In the genomic region with DNA sequence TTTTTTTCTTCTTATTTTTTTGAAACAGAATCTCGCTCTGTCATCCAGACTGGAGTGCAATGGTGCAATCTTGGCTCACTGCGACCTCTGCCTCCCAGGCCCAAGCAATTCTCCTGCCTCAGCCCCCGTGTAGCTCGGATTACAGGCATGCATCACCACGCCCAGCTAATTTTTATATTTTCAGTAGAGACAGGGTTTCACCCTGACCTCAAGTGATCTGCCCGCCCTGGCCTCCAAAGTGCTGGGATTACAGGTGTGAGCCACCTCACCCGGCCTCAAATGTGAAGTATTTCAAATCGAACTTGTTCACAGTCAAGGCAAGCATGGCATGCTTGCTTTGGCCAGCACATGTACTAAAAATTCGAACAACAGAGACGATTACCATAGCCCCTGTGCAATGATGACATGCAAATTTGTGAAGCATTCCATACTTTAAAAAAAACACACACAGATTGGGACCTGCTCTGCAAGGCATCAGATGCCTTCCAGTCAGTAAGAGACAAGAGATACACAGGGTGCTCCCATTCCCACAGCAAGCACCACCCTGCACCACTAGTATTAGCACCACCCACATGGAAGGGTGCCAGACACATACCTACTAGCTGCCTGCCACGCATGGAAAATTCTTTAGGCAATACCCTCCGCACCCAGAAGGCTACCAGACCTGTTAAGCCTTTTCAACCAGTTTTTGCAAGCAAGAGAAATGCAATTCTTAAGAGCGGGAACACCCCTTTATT, we compare ENCODE assay signal across 8 cellular contexts. TPM values are rescaled to one million over a fixed set of nuclear protein-coding genes. Genes with fewer than 3 reads are reported as not detected.
A peak's percentile ranks its signal among the peaks of the same experiment; 100 is the strongest.
DNase-seq lines count a peak whose midpoint lies in the region; ATAC-seq and TF ChIP-seq lines count a peak whose summit lies in the region.

No MANE protein-coding gene starts in this region.

- no peaks in the 10 kb centered on the region for H3K36me3 Mint-ChIP-seq in GM23338 (ENCODE audit: low read depth)
- peaks cover 16% of the 10 kb centered on the region for H3K36me3 Mint-ChIP-seq in activated CD8-positive, alpha-beta T cell treated with anti-CD3 and anti-CD28 coated beads for 36 hours (ENCODE audit: low read depth)

- no peak for TF ChIP-seq EP300 in sigmoid colon (IDR thresholded peaks at IDR 0.05)

- no peak for TF ChIP-seq POLR2A in sigmoid colon (IDR thresholded peaks at IDR 0.05)

- ATAC-seq in GM23338 (peak; percentile 13), Right ventricle myocardium superior (ENCODE audit: poor library complexity) (peak; percentile 46), GM21737 (IDR thresholded peaks at IDR 0.05; ENCODE audit: unreplicated experiment) (no peak)
- no peak for ATAC-seq in activated CD8-positive, alpha-beta T cell treated with anti-CD3 and anti-CD28 coated beads for 36 hours

- WGBS in sigmoid colon, 2 donors = 19 to 56% methylated on average over 13 of the region's 13 CpGs

- no peaks in the 10 kb centered on the region for H3K9me3 Mint-ChIP-seq in GM23338
- no peaks in the 10 kb centered on the region for H3K9me3 Mint-ChIP-seq in activated CD8-positive, alpha-beta T cell treated with anti-CD3 and anti-CD28 coated beads for 36 hours

- no peaks in the 10 kb centered on the region for H3K9me2 ChIP-seq in GM23338 (ENCODE audit: insufficient read depth)

- H3K27me3 ChIP-seq in ACC112 (ENCODE audit: insufficient read depth, low read length) = no peaks in the 10 kb centered on the region
- no peaks in the 10 kb centered on the region for H3K27me3 ChIP-seq in GM23338 (ENCODE audit: insufficient read depth)
- H3K27me3 ChIP-seq in sigmoid colon = no peaks in the 10 kb centered on the region

- CTCF ChIA-PET in activated CD8-positive, alpha-beta T cell treated with anti-CD3 and anti-CD28 coated beads for 36 hours (lab: Charles Lee) = no interaction called here

- H3F3A ChIP-seq in GM23338 (replicated peaks; ENCODE audit: low read depth) = 0 out of 2 replicates have a peak, but pooled peaks cover 6% of the 10 kb centered on the region

- H3K27ac ChIP-seq in ACC112 (ENCODE audit: low read depth, low read length) = peak overlapping the region; percentile 92
- H3K27ac ChIP-seq in GM23338 (ENCODE audit: low read depth) = peak overlapping the region; percentile 70
- H3K27ac ChIP-seq in sigmoid colon = peak overlapping the region; percentile 47 to 69 (median 54)

- peaks cover 16% of the 10 kb centered on the region for H3K27me3 Mint-ChIP-seq in GM23338 (ENCODE audit: insufficient read depth, low read depth, poor library complexity)
- H3K27me3 Mint-ChIP-seq in activated CD8-positive, alpha-beta T cell treated with anti-CD3 and anti-CD28 coated beads for 36 hours = no peaks in the 10 kb centered on the region

- intact Hi-C loops in activated CD8-positive, alpha-beta T cell treated with anti-CD3 and anti-CD28 coated beads for 36 hours (cut with micrococcal nuclease) = loop anchor here (5.0 kb wide), 2 partner anchors 39 to 81 kb away; no protein-coding TSS in a partner anchor
- intact Hi-C loops in Right ventricle myocardium superior (cut with DNase I) (no loop called here), sigmoid colon (cut with DNase I) (no loop called here)

- H3K4me2 ChIP-seq in GM23338 = peak overlapping the region; percentile 64

- no peak for TF ChIP-seq CTCF in GM23338 (conservative IDR thresholded peaks at IDR 0.05; ENCODE audit: low read depth in 2 of 2)
- no peak for TF ChIP-seq CTCF in activated CD8-positive, alpha-beta T cell treated with anti-CD3 and anti-CD28 coated beads for 36 hours (IDR thresholded peaks at IDR 0.05)
- TF ChIP-seq CTCF in sigmoid colon (IDR thresholded peaks at IDR 0.05) = peak in 1 of 4 experiments; percentile 19

- POLR2A ChIA-PET in activated CD8-positive, alpha-beta T cell treated with anti-CD3 and anti-CD28 coated beads for 36 hours (lab: Charles Lee) = interaction anchor here (0.7 to 1.6 kb wide), 2 partner anchors 49 to 57 kb away, joined by 3 read pairs; no protein-coding TSS in a partner anchor

- no peaks in the 10 kb centered on the region for H3K36me3 ChIP-seq in ACC112 (ENCODE audit: insufficient read depth, low read length)
- H3K36me3 ChIP-seq in GM23338 (ENCODE audit: insufficient read depth) = no peaks in the 10 kb centered on the region
- H3K36me3 ChIP-seq in sigmoid colon = no peaks in the 10 kb centered on the region

- peak overlapping the region; percentile 53 for H3K27ac Mint-ChIP-seq in GM23338
- peak overlapping the region; percentile 23 for H3K27ac Mint-ChIP-seq in activated CD8-positive, alpha-beta T cell treated with anti-CD3 and anti-CD28 coated beads for 36 hours

- DNase-seq in GM23338 (ENCODE audit: low spot score) (no peak), Right ventricle myocardium superior (peak; percentile 64), sigmoid colon (peak; percentile 77), iPS-NIHi7 (ENCODE audit: extremely low spot score) (no peak)
- DNase-seq in activated CD8-positive, alpha-beta T cell treated with anti-CD3 and anti-CD28 coated beads for 36 hours = peak; percentile 35
- no peak for DNase-seq in activated CD8-positive, alpha-beta memory T cell treated with anti-CD3 and anti-CD28 coated beads for 24 hours

- peak overlapping the region; percentile 57; the same call in 1 of the 2 replicates for H3K4me3 ChIP-seq in ACC112 (ENCODE audit: low read depth, low read length)
- H3K4me3 ChIP-seq in GM23338 = 0 out of 2 replicates have a peak overlapping the region, but pooled peaks have one; percentile 13
- H3K4me3 ChIP-seq in sigmoid colon = peak overlapping the region in 1 of 4 donors; percentile 2

- peaks cover 36% of the 10 kb centered on the region for H3K4me1 ChIP-seq in ACC112 (ENCODE audit: control insufficient read depth, insufficient read depth, low read length, unreplicated experiment)
- peaks cover 81% of the 10 kb centered on the region for H3K4me1 ChIP-seq in GM23338 (ENCODE audit: insufficient read depth)
- H3K4me1 ChIP-seq in sigmoid colon = peaks cover 0 to 94% (median 72%) of the 10 kb centered on the region in 4 donors

- peaks cover 87% of the 10 kb centered on the region for H4K20me1 ChIP-seq in GM23338 (replicated peaks; ENCODE audit: insufficient read depth)

- peak overlapping the region; percentile 26; the same call in 2 of the 3 replicates for H3K4me3 Mint-ChIP-seq in GM23338
- no peak overlapping the region for H3K4me3 Mint-ChIP-seq in activated CD8-positive, alpha-beta T cell treated with anti-CD3 and anti-CD28 coated beads for 36 hours

- H3K79me2 ChIP-seq in ACC112 (ENCODE audit: control insufficient read depth, insufficient read depth, low read length, unreplicated experiment) (peaks cover 96% of the 10 kb centered on the region), GM23338 (replicated peaks; ENCODE audit: insufficient read depth) (peaks cover 100% of the 10 kb centered on the region)

- no peaks in the 10 kb centered on the region for H3K9me3 ChIP-seq in sigmoid colon

- peaks cover 73% of the 10 kb centered on the region for H3K4me1 Mint-ChIP-seq in GM23338
- peaks cover 89% of the 10 kb centered on the region for H3K4me1 Mint-ChIP-seq in activated CD8-positive, alpha-beta T cell treated with anti-CD3 and anti-CD28 coated beads for 36 hours (ENCODE audit: low read depth)

- H2AFZ ChIP-seq in ACC112 (ENCODE audit: low read length, unreplicated experiment) (no peak overlapping the region), GM23338 (no peak overlapping the region)

RNA-seq across cellular contexts. Expression of a gene that starts 47.2 kb away (rescaled TPM):
- 114 and 159 TPM in 2 replicates for total RNA-seq in GM23338 (2014; rRNA removed; shearing (Covaris generic))
- polyA plus RNA-seq in GM23338 (2016; fragmentation: Nextera tagmentation; extraction: Ambion mirVana) (130 and 140 TPM in 2 replicates), sigmoid colon (10 to 100 TPM; 30.6 to 96.8 (median 37.0) TPM)
- 100 to 1,000 TPM; 145 to 147 TPM for total RNA-seq in activated CD8-positive, alpha-beta T cell treated with anti-CD3 and anti-CD28 coated beads for 36 hours
- total RNA-seq in Right ventricle myocardium superior (64.9 TPM), sigmoid colon (100 to 1,000 TPM in 1 of 4 donors, 10 to 100 TPM in 3; 42.6 to 161 (median 48.8) TPM)

Comparison
In these comparisons a context has a peak if more than half of its experiments do, and no peak if none do; other contexts are left out.
1. ATAC-seq: peak in GM23338 (single experiment) and Right ventricle myocardium superior (single experiment); none in activated CD8-positive, alpha-beta T cell treated with anti-CD3 and anti-CD28 coated beads for 36 hours (single experiment) and GM21737 (single experiment).
2. DNase-seq: peak in activated CD8-positive, alpha-beta T cell treated with anti-CD3 and anti-CD28 coated beads for 36 hours (single experiment), Right ventricle myocardium superior (single experiment) and sigmoid colon (single experiment); none in GM23338 (single experiment), iPS-NIHi7 (single experiment) and activated CD8-positive, alpha-beta memory T cell treated with anti-CD3 and anti-CD28 coated beads for 24 hours (single experiment).
3. Peak in every context shown above with its lines, with median percentiles within 50 percentile points of each other: H3K27ac ChIP-seq.